39 cellular contexts compared by ENCODE assay signal in genomic region chr10:93269281-93269680, GRCh38.
"Had no signal": no experiment of that assay in that cellular context is flagged by ENCODE, and none has a peak within 500 bp of the region (broad histone marks: within the 10 kb centered on the region; RNA-seq: fewer than 3 reads in every experiment).

No MANE protein-coding gene starts in this region.

- H3K27ac ChIP-seq: adrenal gland, cardiac muscle cell, VCaP had no signal

- H3K4me3 Mint-ChIP-seq: activated CD4-positive, alpha-beta memory T cell treated with anti-CD3 and anti-CD28 coated beads, Interleukin-2, amount 10 ng/mL, durations not matched to agents 7 days and 5 days; activated CD4-positive, alpha-beta T cell treated with anti-CD3 and anti-CD28 coated beads for 36 hours; activated CD4-positive, alpha-beta T cell treated with anti-CD3 and anti-CD28 coated beads, Interleukin-2, amount 10 ng/mL, durations not matched to agents 7 days and 5 days; activated CD8-positive, alpha-beta memory T cell treated with anti-CD3 and anti-CD28 coated beads, Interleukin-2, amount 10 ng/mL, durations not matched to agents 7 days and 5 days; activated CD8-positive, alpha-beta T cell treated with anti-CD3 and anti-CD28 coated beads, Interleukin-2, amount 10 ng/mL, durations not matched to agents 7 days and 5 days; activated naive CD4-positive, alpha-beta T cell treated with anti-CD3 and anti-CD28 coated beads for 36 hours; activated naive CD8-positive, alpha-beta T cell treated with anti-CD3 and anti-CD28 coated beads for 36 hours; activated T-cell treated with anti-CD3 and anti-CD28 coated beads, Interleukin-2, amount 50 U/mL, for 4 hours; activated T-helper 1 cell treated with anti-CD3 and anti-CD28 coated beads, Interleukin-12 subunit alpha, Interleukin-12 subunit beta, Interleukin-2, Interleukin-4 antibody, amounts not matched to agents 30 ng/mL and 10 ng/mL and 1 ng/mL, durations not matched to agents 14 hours and 24 hours and 36 hours; brain; central memory CD8-positive, alpha-beta T cell; T-helper 1 cell treated with Interleukin-12 subunit alpha and Interleukin-12 subunit beta and Interleukin-4 antibody, amounts not matched to agents 30 μg/mL and 1 μg/mL, for 36 hours; T-helper 2 cell treated with Interferon-gamma antibody and Interleukin-4, amounts not matched to agents 5 μg/mL and 100 μg/mL, for 36 hours had no signal

- H3K4me1 Mint-ChIP-seq: brain had no signal

- ATAC-seq: activated CD4-positive, alpha-beta T cell treated with anti-CD3 and anti-CD28 coated beads for 36 hours; activated CD4-positive, CD25-positive, alpha-beta regulatory T cell treated with anti-CD3 and anti-CD28 coated beads, Interleukin-2, amount 50 U/mL, for 24 hours; activated CD8-positive, alpha-beta memory T cell treated with anti-CD3 and anti-CD28 coated beads, Interleukin-2, amount 10 ng/mL, durations not matched to agents 7 days and 5 days; activated CD8-positive, alpha-beta T cell treated with anti-CD3 and anti-CD28 coated beads, Interleukin-2, amount 10 ng/mL, durations not matched to agents 7 days and 5 days; activated T-cell treated with anti-CD3 and anti-CD28 coated beads, Interleukin-2, amount 50 U/mL, for 4 hours; activated T-cell treated with anti-CD3 and anti-CD28 coated beads, Interleukin-2, amount 50 U/mL, for 72 hours had no signal

- H3K36me3 Mint-ChIP-seq: activated CD8-positive, alpha-beta memory T cell treated with anti-CD3 and anti-CD28 coated beads, Interleukin-2, amount 10 ng/mL, durations not matched to agents 7 days and 5 days; activated naive CD8-positive, alpha-beta T cell treated with anti-CD3 and anti-CD28 coated beads for 36 hours; brain had no signal

- H3K9me3 Mint-ChIP-seq: activated T-helper 17 cell treated with anti-CD3 and anti-CD28 coated beads, Interleukin-2, amount 50 U/mL, for 72 hours; central memory CD8-positive, alpha-beta T cell had no signal

- H3K36me3 ChIP-seq: adrenal gland, cardiac muscle cell had no signal

- H3K4me3 ChIP-seq: adrenal gland, cardiac muscle cell had no signal

- H3K27me3 ChIP-seq: adrenal gland, cardiac muscle cell had no signal

- H3K27me3 Mint-ChIP-seq: activated CD4-positive, alpha-beta memory T cell treated with anti-CD3 and anti-CD28 coated beads, Interleukin-2, amount 10 ng/mL, durations not matched to agents 7 days and 5 days; activated CD4-positive, alpha-beta T cell treated with anti-CD3 and anti-CD28 coated beads for 36 hours; activated CD4-positive, alpha-beta T cell treated with anti-CD3 and anti-CD28 coated beads, Interleukin-2, amount 10 ng/mL, durations not matched to agents 7 days and 5 days; activated naive CD8-positive, alpha-beta T cell treated with anti-CD3 and anti-CD28 coated beads for 36 hours; activated T-helper 17 cell treated with anti-CD3 and anti-CD28 coated beads, Interleukin-2, amount 50 U/mL, for 72 hours had no signal

- DNase-seq: activated CD4-positive, alpha-beta memory T cell treated with anti-CD3 and anti-CD28 coated beads, Interleukin-2, amount 10 ng/mL, durations not matched to agents 7 days and 5 days; activated CD4-positive, alpha-beta T cell treated with anti-CD3 and anti-CD28 coated beads for 1 hour; activated CD4-positive, alpha-beta T cell treated with anti-CD3 and anti-CD28 coated beads for 36 hours; activated CD4-positive, alpha-beta T cell treated with anti-CD3 and anti-CD28 coated beads for 48 hours; activated CD4-positive, alpha-beta T cell treated with anti-CD3 and anti-CD28 coated beads, Interleukin-2, amount 10 ng/mL, durations not matched to agents 7 days and 5 days; activated CD4-positive, alpha-beta T cell treated with anti-CD3 and anti-CD28 coated beads, Interleukin-2, amount 50 U/mL, for 48 hours; activated CD4-positive, CD25-positive, alpha-beta regulatory T cell; activated CD8-positive, alpha-beta memory T cell treated with anti-CD3 and anti-CD28 coated beads for 24 hours; activated CD8-positive, alpha-beta memory T cell treated with anti-CD3 and anti-CD28 coated beads, Interleukin-2, amount 10 ng/mL, durations not matched to agents 7 days and 5 days; activated CD8-positive, alpha-beta memory T cell treated with anti-CD3 and anti-CD28 coated beads, Interleukin-2, amount 50 U/mL, for 48 hours; activated CD8-positive, alpha-beta T cell treated with anti-CD3 and anti-CD28 coated beads, Interleukin-2, amount 10 ng/mL, durations not matched to agents 7 days and 5 days; activated effector memory CD4-positive, alpha-beta T cell treated with anti-CD3 and anti-CD28 coated beads, Interleukin-2, amount 50 U/mL, for 16 hours; activated gamma-delta T cell treated with Interleukin-2 at 50 U/mL for 16 hours; activated naive CD4-positive, alpha-beta T cell; activated naive CD4-positive, alpha-beta T cell treated with anti-CD3 and anti-CD28 coated beads for 36 hours; activated naive CD4-positive, alpha-beta T cell treated with anti-CD3 and anti-CD28 coated beads, Interleukin-2, amount 50 U/mL, for 16 hours; activated naive CD8-positive, alpha-beta T cell treated with anti-CD3 and anti-CD28 coated beads for 36 hours; activated T-cell treated with anti-CD3 and anti-CD28 coated beads, Interleukin-2, amount 50 U/mL, for 4 hours; activated T-cell treated with anti-CD3 and anti-CD28 coated beads, Interleukin-2, amount 50 U/mL, for 72 hours; adrenal gland; amniotic stem cell; aorta; caudate nucleus; T-helper 1 cell; T-helper 2 cell; T-helper 9 cell had no signal

- FAIRE-seq: bronchial epithelial cell, colon, TTC549 had no signal

- H3K4me1 ChIP-seq: adrenal gland had no signal

- H3K27ac Mint-ChIP-seq: activated CD4-positive, alpha-beta memory T cell treated with anti-CD3 and anti-CD28 coated beads, Interleukin-2, amount 10 ng/mL, durations not matched to agents 7 days and 5 days; activated CD4-positive, alpha-beta T cell treated with anti-CD3 and anti-CD28 coated beads for 36 hours; activated CD4-positive, alpha-beta T cell treated with anti-CD3 and anti-CD28 coated beads, Interleukin-2, amount 10 ng/mL, durations not matched to agents 7 days and 5 days; activated CD8-positive, alpha-beta memory T cell treated with anti-CD3 and anti-CD28 coated beads, Interleukin-2, amount 10 ng/mL, durations not matched to agents 7 days and 5 days; activated CD8-positive, alpha-beta T cell treated with anti-CD3 and anti-CD28 coated beads, Interleukin-2, amount 10 ng/mL, durations not matched to agents 7 days and 5 days; activated naive CD4-positive, alpha-beta T cell treated with anti-CD3 and anti-CD28 coated beads for 36 hours; activated naive CD4-positive, alpha-beta T cell treated with anti-CD3 and anti-CD28 coated beads, Interleukin-2, amount 50 U/mL, for 72 hours; activated naive CD8-positive, alpha-beta T cell treated with anti-CD3 and anti-CD28 coated beads for 36 hours; activated T-cell treated with anti-CD3 and anti-CD28 coated beads, Interleukin-2, amount 50 U/mL, for 72 hours; activated T-helper 1 cell treated with anti-CD3 and anti-CD28 coated beads, Interleukin-12 subunit alpha, Interleukin-12 subunit beta, Interleukin-2, Interleukin-4 antibody, amounts not matched to agents 30 ng/mL and 10 ng/mL and 1 ng/mL, durations not matched to agents 14 hours and 24 hours and 36 hours; activated T-helper 17 cell treated with anti-CD3 and anti-CD28 coated beads, Interleukin-2, amount 50 U/mL, for 72 hours; brain; T-helper 1 cell treated with Interleukin-12 subunit alpha and Interleukin-12 subunit beta and Interleukin-4 antibody, amounts not matched to agents 30 μg/mL and 1 μg/mL, for 36 hours; T-helper 2 cell treated with Interferon-gamma antibody and Interleukin-4, amounts not matched to agents 5 μg/mL and 100 μg/mL, for 36 hours had no signal

- H3K9me3 ChIP-seq: adrenal gland had no signal
